In genomic region chr10:102132563-102133372, GRCh38 we compare ENCODE assay signal across 2 cellular contexts.
A peak's percentile ranks its signal among the peaks of the same experiment; 100 is the strongest.
TF ChIP-seq lines count a peak whose summit lies in the region.

Gene PPRC1 (plus strand): TSS chr10:102133040. CDS start chr10:102133069, 29 bp downstream.

TF ChIP-seq in IMR-90, 13 proteins besides CTCF, POLR2A, EP300 and RAD21:
- no peak for TF ChIP-seq MAFK (IDR thresholded peaks at IDR 0.05; ENCODE audit: low read depth, low read length)
- TF ChIP-seq MXI1 (IDR thresholded peaks at IDR 0.05; ENCODE audit: borderline replicate concordance, low read depth, low read length), result peak; percentile 90
- peak; percentile 25; the same call in 1 of the 2 replicates for TF ChIP-seq CEBPB (IDR thresholded peaks at IDR 0.05; ENCODE audit: low read depth, low read length)
- TF ChIP-seq BHLHE40 (IDR thresholded peaks at IDR 0.05; ENCODE audit: low read depth, low read length), result no peak
- TF ChIP-seq MAZ (IDR thresholded peaks at IDR 0.05; ENCODE audit: borderline replicate concordance, low read depth, low read length), result peak; percentile 36; the same call in 1 of the 2 replicates
- TF ChIP-seq FOS (IDR thresholded peaks at IDR 0.05; ENCODE audit: low read depth, low read length), result no peak
- peak; percentile 34 for TF ChIP-seq RCOR1 (IDR thresholded peaks at IDR 0.05; ENCODE audit: insufficient replicate concordance, low read length)
- 0 out of 2 replicates have a peak, but pooled peaks have one; percentile 6 for TF ChIP-seq NFE2L2 (IDR thresholded peaks at IDR 0.05; ENCODE audit: low read depth, low read length)
- TF ChIP-seq RFX5 (IDR thresholded peaks at IDR 0.05; ENCODE audit: low read depth, low read length), result no peak
- no peak for TF ChIP-seq CHD1 (IDR thresholded peaks at IDR 0.05; ENCODE audit: low read depth, low read length)
- no peak for TF ChIP-seq ELK1 (IDR thresholded peaks at IDR 0.05; ENCODE audit: borderline replicate concordance, low read depth, low read length)
- TF ChIP-seq SMC3 (IDR thresholded peaks at IDR 0.05; ENCODE audit: low read depth, low read length), result 0 out of 2 replicates have a peak, but pooled peaks have one; percentile 31
- no peak for TF ChIP-seq USF2 (IDR thresholded peaks at IDR 0.05; ENCODE audit: low read depth, low read length)
TF ChIP-seq in IMR-90: peak in this region for 6.

TF ChIP-seq in endothelial cell of umbilical vein, 7 proteins besides CTCF, POLR2A, EP300 and RAD21:
- TF ChIP-seq MAX (IDR thresholded peaks at IDR 0.05; ENCODE audit: insufficient read depth, insufficient read length) (peak; percentile 57), POLR2AphosphoS5 (IDR thresholded peaks at IDR 0.05; ENCODE audit: insufficient read depth, low read depth, low read length) (peak; percentile 79), JUN (IDR thresholded peaks at IDR 0.05; ENCODE audit: borderline replicate concordance, insufficient read depth, insufficient read length, low read depth) (no peak), MYC (IDR thresholded peaks at IDR 0.05; ENCODE audit: low read depth, low read length) (peak; percentile 89)
